ENCODE assay signal across 16 cellular contexts in the genomic region with DNA sequence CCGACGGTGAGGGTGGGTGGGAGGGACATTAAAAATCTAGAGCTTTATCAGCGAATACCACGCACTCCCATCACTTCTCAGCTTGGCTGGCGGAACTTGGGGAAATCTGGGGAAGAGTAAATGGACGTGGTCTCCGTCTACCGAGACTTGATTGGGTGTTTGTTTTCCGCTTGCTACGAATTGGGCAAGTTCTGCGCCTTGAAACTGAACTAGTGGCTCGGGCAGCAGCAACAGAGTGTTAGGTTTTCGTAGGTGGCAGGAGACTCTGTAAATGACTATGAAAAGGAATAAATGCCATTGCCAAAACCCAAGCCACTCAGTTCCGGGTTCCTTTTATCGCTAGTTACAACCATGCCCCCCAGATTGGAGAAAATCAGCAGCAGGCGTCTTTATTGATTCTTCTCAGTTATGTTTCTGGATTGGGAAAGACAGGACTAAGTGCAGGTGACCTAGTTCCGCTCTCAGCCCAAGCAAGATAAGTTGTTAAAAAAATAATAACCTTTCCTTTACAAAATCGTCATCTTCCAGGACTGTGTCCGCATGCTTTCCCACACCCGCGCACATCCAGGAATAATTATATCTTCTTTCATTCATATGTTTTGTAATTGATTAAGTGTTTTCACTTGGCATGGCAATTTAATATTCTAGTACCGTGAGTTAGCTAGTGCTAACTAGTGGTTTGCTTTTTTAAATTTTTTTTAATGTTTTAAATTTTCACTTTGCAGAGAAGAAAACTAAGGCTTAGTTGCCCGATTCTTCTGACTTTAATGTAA. TPM values are rescaled to one million over a fixed set of nuclear protein-coding genes. Genes with fewer than 3 reads are reported as not detected.
DNase-seq lines count a peak whose midpoint lies in the region; ATAC-seq and TF ChIP-seq lines count a peak whose summit lies in the region.
"Had no signal": no experiment of that assay in that cellular context is flagged by ENCODE, and none has a peak within 500 bp of the region (broad histone marks: within the 10 kb centered on the region; RNA-seq: fewer than 3 reads in every experiment).

No MANE protein-coding gene starts in this region.

- POLR2A ChIA-PET in activated B cell treated with CpG ODN at 0.5 μM for 24 hours (lab: Charles Lee) = interaction anchor here (0.9 kb wide), 1 partner anchor 11 kb away, joined by 3 read pairs; no protein-coding TSS in a partner anchor

- intact Hi-C loops in activated B cell treated with CpG ODN at 0.5 μM for 24 hours (cut with micrococcal nuclease) = loop anchor here (5.0 to 10.0 kb wide), 2 partner anchors 434 to 593 kb away; no protein-coding TSS in a partner anchor

- ATAC-seq in activated B cell treated with CpG ODN at 0.5 μM for 24 hours (ENCODE audit: low read depth) (no peak), HG03045 (IDR thresholded peaks at IDR 0.05; ENCODE audit: unreplicated experiment) (no peak)
- ATAC-seq: gastroesophageal sphincter had no signal

- H3K36me3 Mint-ChIP-seq in activated B cell treated with CpG ODN at 0.5 μM for 24 hours (ENCODE audit: low read depth) (no peaks in the 10 kb centered on the region), glutamatergic neuron (ENCODE audit: unreplicated experiment) (peaks cover 5% of the 10 kb centered on the region)

- TF ChIP-seq CTCF in activated B cell treated with CpG ODN at 0.5 μM for 24 hours (IDR thresholded peaks at IDR 0.05) = no peak
- TF ChIP-seq CTCF in glutamatergic neuron (IDR thresholded peaks at IDR 0.05; ENCODE audit: partially characterized antibody, unreplicated experiment) = no peak

- H3K4me1 Mint-ChIP-seq in activated B cell treated with CpG ODN at 0.5 μM for 24 hours (peaks cover 54% of the 10 kb centered on the region), glutamatergic neuron (ENCODE audit: low read depth, unreplicated experiment) (peaks cover 33% of the 10 kb centered on the region)

- DNase-seq in activated CD8-positive, alpha-beta memory T cell treated with anti-CD3 and anti-CD28 coated beads, Interleukin-2, amount 50 U/mL, for 48 hours = peak; percentile 55
- no peak for DNase-seq in activated CD8-positive, alpha-beta memory T cell treated with anti-CD3 and anti-CD28 coated beads for 24 hours
- DNase-seq in activated B cell treated with CpG ODN at 0.5 μM for 24 hours = no peak
- DNase-seq in glutamatergic neuron = no peak
- DNase-seq in stimulated activated CD8-positive, alpha-beta memory T cell treated with anti-CD3 and anti-CD28 coated beads, Interleukin-4, amount 100 ng/mL, for 48 hours = peak; percentile 39
- DNase-seq in AG08395 (ENCODE audit: low spot score) = no peak
- DNase-seq in DMS 273 treated with DMSO at 0.1 percent for 48 hours (lab: John Stamatoyannopoulos, UW) = no peak
- DNase-seq: DMS79; Karpas-422; NCI-H1694 treated with DMSO at 0.1 percent for 48 hours; NK-92 treated with Interleukin-12 subunit alpha and Interleukin-12 subunit beta, amount 100 ng/mL, for 24 hours; SIG-M5; uterus had no signal

- H3K4me3 Mint-ChIP-seq in activated B cell treated with CpG ODN at 0.5 μM for 24 hours (peak overlapping the region; percentile 62), glutamatergic neuron (ENCODE audit: unreplicated experiment) (peak overlapping the region; percentile 92)

- H3K27me3 Mint-ChIP-seq in activated B cell treated with CpG ODN at 0.5 μM for 24 hours = peaks cover 71% of the 10 kb centered on the region
- peaks cover 41% of the 10 kb centered on the region for H3K27me3 Mint-ChIP-seq in glutamatergic neuron (ENCODE audit: unreplicated experiment)

- H3K27ac Mint-ChIP-seq in activated B cell treated with CpG ODN at 0.5 μM for 24 hours (no peak overlapping the region), glutamatergic neuron (ENCODE audit: unreplicated experiment) (peak overlapping the region; percentile 63)

- H3K9me3 Mint-ChIP-seq in activated B cell treated with CpG ODN at 0.5 μM for 24 hours = no peaks in the 10 kb centered on the region
- peaks cover 17% of the 10 kb centered on the region for H3K9me3 Mint-ChIP-seq in glutamatergic neuron (ENCODE audit: unreplicated experiment)

- CTCF ChIA-PET in activated B cell treated with CpG ODN at 0.5 μM for 24 hours (lab: Charles Lee) = interaction anchor here (0.9 to 1.5 kb wide), 2 partner anchors 303 to 399 kb away, joined by 3 to 4 read pairs; no protein-coding TSS in a partner anchor

RNA-seq across cellular contexts. Expression of a gene that starts 3.4 kb away (rescaled TPM):
- total RNA-seq in activated B cell treated with CpG ODN at 0.5 μM for 24 hours (not detected in 2 replicates), glutamatergic neuron (ENCODE audit: unreplicated experiment) (37.2 TPM)
- total RNA-seq: bronchial epithelial cell, gastroesophageal sphincter had no signal

RNA-seq across cellular contexts. Expression of a gene that starts 18.1 kb away (rescaled TPM):
- total RNA-seq in activated B cell treated with CpG ODN at 0.5 μM for 24 hours (0.81 and 1.2 TPM in 2 replicates), glutamatergic neuron (ENCODE audit: unreplicated experiment) (5.9 TPM)

Comparison
In these comparisons a context has a peak if more than half of its experiments do, and no peak if none do; other contexts are left out.
1. DNase-seq: peak in activated CD8-positive, alpha-beta memory T cell treated with anti-CD3 and anti-CD28 coated beads, Interleukin-2, amount 50 U/mL, for 48 hours (single experiment) and stimulated activated CD8-positive, alpha-beta memory T cell treated with anti-CD3 and anti-CD28 coated beads, Interleukin-4, amount 100 ng/mL, for 48 hours (single experiment); none in activated CD8-positive, alpha-beta memory T cell treated with anti-CD3 and anti-CD28 coated beads for 24 hours (single experiment), activated B cell treated with CpG ODN at 0.5 μM for 24 hours (single experiment), glutamatergic neuron (single experiment), AG08395 (single experiment) and DMS 273 treated with DMSO at 0.1 percent for 48 hours (single experiment).
2. RNA of a gene that starts 3.4 kb away (total RNA-seq): 37.2 TPM in glutamatergic neuron (single experiment); not detected in activated B cell treated with CpG ODN at 0.5 μM for 24 hours; every median in the first group is over 10 times any median in the second.